Comparison of ENCODE assay signal across 12 cellular contexts in genomic region chr10:110923856-110924493, GRCh38. TPM values are rescaled to one million over a fixed set of nuclear protein-coding genes. Genes with fewer than 3 reads are reported as not detected.
A peak's percentile ranks its signal among the peaks of the same experiment; 100 is the strongest.
DNase-seq lines count a peak whose midpoint lies in the region; ATAC-seq and TF ChIP-seq lines count a peak whose summit lies in the region.
"Had no signal": no experiment of that assay in that cellular context is flagged by ENCODE, and none has a peak within 500 bp of the region (broad histone marks: within the 10 kb centered on the region; RNA-seq: fewer than 3 reads in every experiment).

No MANE protein-coding gene starts in this region.

- H4K20me1 ChIP-seq in OCI-LY1 (ENCODE audit: insufficient read depth, low read length) = 0 out of 2 replicates have a peak, but pooled peaks cover 2% of the 10 kb centered on the region

- peaks cover 27% of the 10 kb centered on the region for H3K36me3 Mint-ChIP-seq in Calu3 (ENCODE audit: insufficient read depth, unreplicated experiment)

- H3K27ac ChIP-seq in OCI-LY1 (ENCODE audit: low read depth, low read length, poor library complexity, severe bottlenecking) = no peak overlapping the region
- H3K27ac ChIP-seq: esophagus muscularis mucosa, left lung had no signal

- H3K9ac ChIP-seq in OCI-LY1 (ENCODE audit: low read length) = no peak overlapping the region

- BruUV-seq in Calu3 (replicated peaks; lab: Mats Ljungman, UMichigan) = no TSS peak

- peaks cover 87% of the 10 kb centered on the region for H3K79me2 ChIP-seq in OCI-LY1 (ENCODE audit: insufficient read depth, low read length)

- 0 out of 2 replicates have a peak, but pooled peaks cover 9% of the 10 kb centered on the region for H3F3A ChIP-seq in OCI-LY1 (ENCODE audit: insufficient read depth, low read length)

- H2AFZ ChIP-seq in OCI-LY1 (ENCODE audit: low read length) = no peak overlapping the region

- no peaks in the 10 kb centered on the region for H3K27me3 ChIP-seq in OCI-LY1 (ENCODE audit: insufficient read depth, low read length)
- H3K27me3 ChIP-seq in H7 (ENCODE audit: control insufficient read depth, insufficient read depth, low read length) = no peaks in the 10 kb centered on the region
- H3K27me3 ChIP-seq: esophagus muscularis mucosa, left lung had no signal

- no peaks in the 10 kb centered on the region for H3K9me3 ChIP-seq in OCI-LY1 (ENCODE audit: low read length)
- H3K9me3 ChIP-seq: esophagus muscularis mucosa, left lung had no signal

- intact Hi-C loops in Calu3 (cut with micrococcal nuclease; ENCODE audit: unreplicated experiment) = loop anchor here (10.0 kb wide), 1 partner anchor 211 kb away; no protein-coding TSS in a partner anchor
- intact Hi-C loops in left cardiac atrium (cut with DNase I) = loop anchor here in 1 of 2 donors (10.0 kb wide), 1 partner anchor 51 kb away; no protein-coding TSS in a partner anchor

- TF ChIP-seq CTCF in Calu3 (IDR thresholded peaks at IDR 0.05; ENCODE audit: unreplicated experiment) (no peak), OCI-LY1 (IDR thresholded peaks at IDR 0.05; ENCODE audit: low read length) (no peak)

- H3K9me3 Mint-ChIP-seq in Calu3 (ENCODE audit: low read depth, unreplicated experiment) = no peaks in the 10 kb centered on the region

- peak; percentile 17 for ATAC-seq in GM21381 (IDR thresholded peaks at IDR 0.05; ENCODE audit: unreplicated experiment)
- ATAC-seq in left cardiac atrium = no peak
- ATAC-seq: left lung had no signal

- H3K4me1 ChIP-seq in OCI-LY1 (ENCODE audit: insufficient read depth, low read length, severe bottlenecking) = peaks cover 55% of the 10 kb centered on the region

- H3K4me3 Mint-ChIP-seq in Calu3 (ENCODE audit: low read depth, unreplicated experiment) = peak overlapping the region; percentile 26

- peak overlapping the region; percentile 53 for H3K27ac Mint-ChIP-seq in Calu3 (ENCODE audit: unreplicated experiment)

- CTCF ChIA-PET in Calu3 (lab: Charles Lee) = no interaction called here

- DNase-seq in Calu3 (no peak), kidney glomerular epithelial cell (lab: John Stamatoyannopoulos, UW) (peak; percentile 55), HCEC 1CT (no peak), H7 (no peak), left cardiac atrium (no peak)
- no peak for DNase-seq in activated CD4-positive, alpha-beta T cell treated with anti-CD3 and anti-CD28 coated beads for 1 hour
- DNase-seq: anterior cingulate cortex, DMS 273 treated with DMSO at 0.1 percent for 48 hours, left lung had no signal

- no peak overlapping the region for H3K4me3 ChIP-seq in OCI-LY1 (ENCODE audit: low read depth, low read length, poor library complexity, severe bottlenecking)
- H3K4me3 ChIP-seq in H7 (ENCODE audit: insufficient read depth, low read depth, low read length) = no peak overlapping the region
- H3K4me3 ChIP-seq: esophagus muscularis mucosa, left lung had no signal

- H3K4me1 Mint-ChIP-seq in Calu3 (ENCODE audit: low read depth, unreplicated experiment) = peaks cover 10% of the 10 kb centered on the region

- no peaks in the 10 kb centered on the region for H3K27me3 Mint-ChIP-seq in Calu3 (ENCODE audit: unreplicated experiment)

- peak overlapping the region; percentile 21; the same call in 1 of the 2 replicates for H3K4me2 ChIP-seq in OCI-LY1 (ENCODE audit: low read length)

- no peaks in the 10 kb centered on the region for H3K9me2 ChIP-seq in OCI-LY1 (ENCODE audit: low read depth, low read length)

- H3K36me3 ChIP-seq in OCI-LY1 (ENCODE audit: insufficient read depth, low read length) = no peaks in the 10 kb centered on the region; the same call in 1 of the 2 replicates
- no peaks in the 10 kb centered on the region for H3K36me3 ChIP-seq in H7 (replicated peaks; ENCODE audit: control insufficient read depth, insufficient read depth, low read length)
- H3K36me3 ChIP-seq: esophagus muscularis mucosa, left lung had no signal

RNA-seq across cellular contexts. Expression of gene SHOC2, which starts 4.6 kb away (rescaled TPM):
- 29.9 and 33.5 TPM in 2 replicates for total RNA-seq in Calu3 (2022)
- 17.5 and 19.3 TPM in 2 replicates for total RNA-seq in H7 (2014; rRNA removed; shearing (Covaris generic))
- total RNA-seq in left cardiac atrium = 10 to 100 TPM; 43.0 to 49.4 TPM

RNA-seq across cellular contexts. Expression of gene BBIP1, which starts 5.0 kb away (rescaled TPM):
- total RNA-seq in Calu3 (2022) = 14.8 and 15.8 TPM in 2 replicates
- 15.9 and 24.1 TPM in 2 replicates for total RNA-seq in H7 (2014; rRNA removed; shearing (Covaris generic))
- total RNA-seq in left cardiac atrium = 10 to 100 TPM; 22.8 to 25.5 TPM

RNA-seq across cellular contexts. Expression of gene PDCD4, which starts 52.2 kb away (rescaled TPM):
- total RNA-seq in Calu3 (2022) (17.8 and 26.1 TPM in 2 replicates), left cardiac atrium (10 to 100 TPM; 46.7 to 71.2 TPM)
- 9.0 and 17.4 TPM in 2 replicates for total RNA-seq in H7 (2014; rRNA removed; shearing (Covaris generic))
